Comparison of ENCODE assay signal across 1 cellular context in the genomic region with DNA sequence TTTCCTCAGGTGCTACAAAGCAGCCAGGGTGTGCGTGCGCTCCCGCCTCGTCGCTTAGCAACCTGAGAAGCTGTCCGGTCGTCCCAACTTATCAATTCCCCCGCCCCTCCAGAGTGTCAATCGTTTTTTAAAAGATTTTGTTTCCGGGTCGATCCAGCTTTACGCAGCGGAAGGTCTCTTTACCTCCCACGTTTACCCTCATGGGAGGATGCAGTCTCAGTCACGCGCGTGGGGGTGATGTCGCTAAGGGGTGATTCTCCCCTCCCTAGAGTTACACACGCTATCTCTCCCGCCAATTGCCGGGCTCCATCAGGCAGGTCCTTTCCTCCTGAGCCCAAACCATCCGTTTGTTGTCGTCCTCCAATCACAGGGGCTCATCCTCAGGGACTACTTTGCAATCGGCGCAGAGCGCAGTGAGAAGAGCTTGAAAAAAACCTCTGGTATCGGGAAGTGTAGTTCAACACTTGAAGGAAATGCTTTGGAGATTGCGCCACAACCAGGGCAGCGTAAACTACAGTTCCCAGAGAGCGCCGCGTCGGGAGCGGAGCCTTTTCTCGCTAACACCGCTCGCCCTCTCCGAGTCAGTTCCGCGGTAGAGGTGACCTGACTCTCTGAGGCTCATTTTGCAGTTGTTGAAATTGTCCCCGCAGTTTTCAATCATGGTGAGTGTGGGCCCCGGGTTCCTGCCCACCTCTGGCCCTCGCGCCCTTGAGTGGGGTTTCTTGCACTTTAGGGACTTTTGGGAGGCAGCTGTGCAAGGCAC.
TF ChIP-seq lines count a peak whose summit lies in the region.

Gene MDH1, plus strand, starts transcription at position 579 of the 763 bp plus-strand sequence. Its CDS starts 81 bp downstream, at position 660.
A gene with protein sequence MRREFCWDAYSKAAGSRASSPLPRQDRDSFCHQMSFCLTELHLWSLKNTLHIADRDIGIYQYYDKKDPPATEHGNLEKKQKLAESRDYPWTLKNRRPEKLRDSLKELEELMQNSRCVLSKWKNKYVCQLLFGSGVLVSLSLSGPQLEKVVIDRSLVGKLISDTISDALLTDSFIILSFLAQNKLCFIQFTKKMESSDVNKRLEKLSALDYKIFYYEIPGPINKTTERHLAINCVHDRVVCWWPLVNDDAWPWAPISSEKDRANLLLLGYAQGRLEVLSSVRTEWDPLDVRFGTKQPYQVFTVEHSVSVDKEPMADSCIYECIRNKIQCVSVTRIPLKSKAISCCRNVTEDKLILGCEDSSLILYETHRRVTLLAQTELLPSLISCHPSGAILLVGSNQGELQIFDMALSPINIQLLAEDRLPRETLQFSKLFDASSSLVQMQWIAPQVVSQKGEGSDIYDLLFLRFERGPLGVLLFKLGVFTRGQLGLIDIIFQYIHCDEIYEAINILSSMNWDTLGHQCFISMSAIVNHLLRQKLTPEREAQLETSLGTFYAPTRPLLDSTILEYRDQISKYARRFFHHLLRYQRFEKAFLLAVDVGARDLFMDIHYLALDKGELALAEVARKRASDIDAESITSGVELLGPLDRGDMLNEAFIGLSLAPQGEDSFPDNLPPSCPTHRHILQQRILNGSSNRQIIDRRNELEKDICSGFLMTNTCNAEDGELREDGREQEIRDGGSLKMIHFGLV (minus strand): TSS at position 93 of the 763 bp plus-strand sequence. CDS start 206 bp downstream, outside the sequence.

TF ChIP-seq in K562, 482 proteins besides CTCF, POLR2A, EP300 and RAD21 (continued from another document and continues in another):
- TF ChIP-seq, protein P1, sequence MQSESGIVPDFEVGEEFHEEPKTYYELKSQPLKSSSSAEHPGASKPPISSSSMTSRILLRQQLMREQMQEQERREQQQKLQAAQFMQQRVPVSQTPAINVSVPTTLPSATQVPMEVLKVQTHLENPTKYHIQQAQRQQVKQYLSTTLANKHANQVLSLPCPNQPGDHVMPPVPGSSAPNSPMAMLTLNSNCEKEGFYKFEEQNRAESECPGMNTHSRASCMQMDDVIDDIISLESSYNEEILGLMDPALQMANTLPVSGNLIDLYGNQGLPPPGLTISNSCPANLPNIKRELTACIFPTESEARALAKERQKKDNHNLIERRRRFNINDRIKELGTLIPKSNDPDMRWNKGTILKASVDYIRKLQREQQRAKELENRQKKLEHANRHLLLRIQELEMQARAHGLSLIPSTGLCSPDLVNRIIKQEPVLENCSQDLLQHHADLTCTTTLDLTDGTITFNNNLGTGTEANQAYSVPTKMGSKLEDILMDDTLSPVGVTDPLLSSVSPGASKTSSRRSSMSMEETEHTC (IDR thresholded peaks at IDR 0.05), result peak; percentile 70; the same call in 1 of the 2 replicates
- no peak; the same call in 1 of the 2 replicates for TF ChIP-seq PTTG1 (tag; IDR thresholded peaks at IDR 0.05; ENCODE audit: low read depth)
- no peak for TF ChIP-seq KAT2B (IDR thresholded peaks at IDR 0.05; ENCODE audit: low read depth, low read length)
- TF ChIP-seq, protein P2, sequence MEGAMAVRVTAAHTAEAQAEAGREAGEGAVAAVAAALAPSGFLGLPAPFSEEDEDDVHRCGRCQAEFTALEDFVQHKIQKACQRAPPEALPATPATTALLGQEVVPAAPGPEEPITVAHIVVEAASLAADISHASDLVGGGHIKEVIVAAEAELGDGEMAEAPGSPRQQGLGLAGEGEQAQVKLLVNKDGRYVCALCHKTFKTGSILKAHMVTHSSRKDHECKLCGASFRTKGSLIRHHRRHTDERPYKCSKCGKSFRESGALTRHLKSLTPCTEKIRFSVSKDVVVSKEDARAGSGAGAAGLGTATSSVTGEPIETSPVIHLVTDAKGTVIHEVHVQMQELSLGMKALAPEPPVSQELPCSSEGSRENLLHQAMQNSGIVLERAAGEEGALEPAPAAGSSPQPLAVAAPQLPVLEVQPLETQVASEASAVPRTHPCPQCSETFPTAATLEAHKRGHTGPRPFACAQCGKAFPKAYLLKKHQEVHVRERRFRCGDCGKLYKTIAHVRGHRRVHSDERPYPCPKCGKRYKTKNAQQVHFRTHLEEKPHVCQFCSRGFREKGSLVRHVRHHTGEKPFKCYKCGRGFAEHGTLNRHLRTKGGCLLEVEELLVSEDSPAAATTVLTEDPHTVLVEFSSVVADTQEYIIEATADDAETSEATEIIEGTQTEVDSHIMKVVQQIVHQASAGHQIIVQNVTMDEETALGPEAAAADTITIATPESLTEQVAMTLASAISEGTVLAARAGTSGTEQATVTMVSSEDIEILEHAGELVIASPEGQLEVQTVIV (CRISPR knock-in tag; IDR thresholded peaks at IDR 0.05; ENCODE audit: borderline replicate concordance), result no peak
- TF ChIP-seq JUND (IDR thresholded peaks at IDR 0.05; ENCODE audit: borderline replicate concordance, low read depth, low read length), result peak; percentile 13
- peak; percentile 46; the same call in 1 of the 3 replicates for TF ChIP-seq JUND (tag; IDR thresholded peaks at IDR 0.05; ENCODE audit: borderline replicate concordance, low read depth, low read length)
- TF ChIP-seq SREBF2 (CRISPR knock-in tag; IDR thresholded peaks at IDR 0.05), result no peak
- peak; percentile 81; the same call in 1 of the 2 replicates for TF ChIP-seq BCL6 (CRISPR knock-in tag; IDR thresholded peaks at IDR 0.05)
- no peak for TF ChIP-seq HNRNPL (IDR thresholded peaks at IDR 0.05; ENCODE audit: low read depth, low read length)
- no peak for TF ChIP-seq FOXO4 (CRISPR knock-in tag; IDR thresholded peaks at IDR 0.05)
- TF ChIP-seq SIX5 (IDR thresholded peaks at IDR 0.05; ENCODE audit: borderline replicate concordance in 1 of 2, insufficient read depth in 1 of 2, low read depth in 1 of 2, low read length in 2 of 2), result peak; percentile 97 to 99
- no peak for TF ChIP-seq ZSCAN29 (IDR thresholded peaks at IDR 0.05)
- peak; percentile 49 for TF ChIP-seq SAP30 (IDR thresholded peaks at IDR 0.05; ENCODE audit: borderline replicate concordance, insufficient read depth, low read depth, low read length, poor library complexity, severe bottlenecking)
- TF ChIP-seq TCF7 (IDR thresholded peaks at IDR 0.05; ENCODE audit: borderline replicate concordance), result no peak
- TF ChIP-seq CEBPG (CRISPR knock-in tag; IDR thresholded peaks at IDR 0.05), result peak; percentile 93
- peak; percentile 95 to 96 for TF ChIP-seq CEBPG (tag; conservative IDR thresholded peaks at IDR 0.05 in 1 of 2, IDR thresholded peaks at IDR 0.05 in 1 of 2)
- TF ChIP-seq CCAR2 (IDR thresholded peaks at IDR 0.05; ENCODE audit: low read depth, low read length), result no peak
- TF ChIP-seq THRB (CRISPR knock-in tag; conservative IDR thresholded peaks at IDR 0.05), result no peak
- peak; percentile 76 for TF ChIP-seq SMAD4 (CRISPR knock-in tag; conservative IDR thresholded peaks at IDR 0.05)
- TF ChIP-seq, protein P3, sequence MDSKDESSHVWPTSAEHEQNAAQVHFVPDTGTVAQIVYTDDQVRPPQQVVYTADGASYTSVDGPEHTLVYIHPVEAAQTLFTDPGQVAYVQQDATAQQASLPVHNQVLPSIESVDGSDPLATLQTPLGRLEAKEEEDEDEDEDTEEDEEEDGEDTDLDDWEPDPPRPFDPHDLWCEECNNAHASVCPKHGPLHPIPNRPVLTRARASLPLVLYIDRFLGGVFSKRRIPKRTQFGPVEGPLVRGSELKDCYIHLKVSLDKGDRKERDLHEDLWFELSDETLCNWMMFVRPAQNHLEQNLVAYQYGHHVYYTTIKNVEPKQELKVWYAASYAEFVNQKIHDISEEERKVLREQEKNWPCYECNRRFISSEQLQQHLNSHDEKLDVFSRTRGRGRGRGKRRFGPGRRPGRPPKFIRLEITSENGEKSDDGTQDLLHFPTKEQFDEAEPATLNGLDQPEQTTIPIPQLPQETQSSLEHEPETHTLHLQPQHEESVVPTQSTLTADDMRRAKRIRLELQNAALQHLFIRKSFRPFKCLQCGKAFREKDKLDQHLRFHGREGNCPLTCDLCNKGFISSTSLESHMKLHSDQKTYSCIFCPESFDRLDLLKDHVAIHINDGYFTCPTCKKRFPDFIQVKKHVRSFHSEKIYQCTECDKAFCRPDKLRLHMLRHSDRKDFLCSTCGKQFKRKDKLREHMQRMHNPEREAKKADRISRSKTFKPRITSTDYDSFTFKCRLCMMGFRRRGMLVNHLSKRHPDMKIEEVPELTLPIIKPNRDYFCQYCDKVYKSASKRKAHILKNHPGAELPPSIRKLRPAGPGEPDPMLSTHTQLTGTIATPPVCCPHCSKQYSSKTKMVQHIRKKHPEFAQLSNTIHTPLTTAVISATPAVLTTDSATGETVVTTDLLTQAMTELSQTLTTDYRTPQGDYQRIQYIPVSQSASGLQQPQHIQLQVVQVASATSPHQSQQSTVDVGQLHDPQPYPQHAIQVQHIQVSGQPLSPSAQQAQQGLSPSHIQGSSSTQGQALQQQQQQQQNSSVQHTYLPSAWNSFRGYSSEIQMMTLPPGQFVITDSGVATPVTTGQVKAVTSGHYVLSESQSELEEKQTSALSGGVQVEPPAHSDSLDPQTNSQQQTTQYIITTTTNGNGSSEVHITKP (IDR thresholded peaks at IDR 0.05; ENCODE audit: partially characterized antibody), result peak; percentile 71
- peak; percentile 22; the same call in 1 of the 2 replicates for TF ChIP-seq NFIC (IDR thresholded peaks at IDR 0.05)
- TF ChIP-seq ARID2 (IDR thresholded peaks at IDR 0.05), result no peak
- 0 out of 2 replicates have a peak, but pooled peaks have one; percentile 55 for TF ChIP-seq ZNF41 (CRISPR knock-in tag; conservative IDR thresholded peaks at IDR 0.05)
- TF ChIP-seq BRF1 (IDR thresholded peaks at IDR 0.05; ENCODE audit: borderline replicate concordance, extremely low read depth, insufficient read length), result no peak
- TF ChIP-seq, protein P4, sequence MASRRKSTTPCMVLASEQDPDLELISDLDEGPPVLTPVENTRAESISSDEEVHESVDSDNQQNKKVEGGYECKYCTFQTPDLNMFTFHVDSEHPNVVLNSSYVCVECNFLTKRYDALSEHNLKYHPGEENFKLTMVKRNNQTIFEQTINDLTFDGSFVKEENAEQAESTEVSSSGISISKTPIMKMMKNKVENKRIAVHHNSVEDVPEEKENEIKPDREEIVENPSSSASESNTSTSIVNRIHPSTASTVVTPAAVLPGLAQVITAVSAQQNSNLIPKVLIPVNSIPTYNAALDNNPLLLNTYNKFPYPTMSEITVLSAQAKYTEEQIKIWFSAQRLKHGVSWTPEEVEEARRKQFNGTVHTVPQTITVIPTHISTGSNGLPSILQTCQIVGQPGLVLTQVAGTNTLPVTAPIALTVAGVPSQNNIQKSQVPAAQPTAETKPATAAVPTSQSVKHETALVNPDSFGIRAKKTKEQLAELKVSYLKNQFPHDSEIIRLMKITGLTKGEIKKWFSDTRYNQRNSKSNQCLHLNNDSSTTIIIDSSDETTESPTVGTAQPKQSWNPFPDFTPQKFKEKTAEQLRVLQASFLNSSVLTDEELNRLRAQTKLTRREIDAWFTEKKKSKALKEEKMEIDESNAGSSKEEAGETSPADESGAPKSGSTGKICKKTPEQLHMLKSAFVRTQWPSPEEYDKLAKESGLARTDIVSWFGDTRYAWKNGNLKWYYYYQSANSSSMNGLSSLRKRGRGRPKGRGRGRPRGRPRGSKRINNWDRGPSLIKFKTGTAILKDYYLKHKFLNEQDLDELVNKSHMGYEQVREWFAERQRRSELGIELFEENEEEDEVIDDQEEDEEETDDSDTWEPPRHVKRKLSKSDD (conservative IDR thresholded peaks at IDR 0.05; ENCODE audit: low read length), result peak; percentile 40; the same call in 1 of the 2 replicates
- TF ChIP-seq RHOXF2B (CRISPR knock-in tag; conservative IDR thresholded peaks at IDR 0.05), result no peak
- TF ChIP-seq ATF1 (CRISPR knock-in tag; IDR thresholded peaks at IDR 0.05), result peak; percentile 63
- TF ChIP-seq ATF1 (tag; IDR thresholded peaks at IDR 0.05), result peak; percentile 96
- TF ChIP-seq NCOA1 (IDR thresholded peaks at IDR 0.05; ENCODE audit: low read depth), result peak; percentile 92
- TF ChIP-seq ZNF324 (CRISPR knock-in tag; IDR thresholded peaks at IDR 0.05), result no peak
- TF ChIP-seq PCBP2 (IDR thresholded peaks at IDR 0.05; ENCODE audit: low read depth, low read length, poor library complexity, severe bottlenecking), result no peak
- TF ChIP-seq RFX7 (CRISPR knock-in tag; IDR thresholded peaks at IDR 0.05), result no peak
- TF ChIP-seq MXD1 (CRISPR knock-in tag; IDR thresholded peaks at IDR 0.05; ENCODE audit: borderline replicate concordance, poor library complexity, severe bottlenecking), result no peak
- peak; percentile 82 for TF ChIP-seq ZEB2 (IDR thresholded peaks at IDR 0.05)
- no peak for TF ChIP-seq ZNF174 (CRISPR knock-in tag; IDR thresholded peaks at IDR 0.05)
- peak; percentile 61 to 69 for TF ChIP-seq NRF1 (conservative IDR thresholded peaks at IDR 0.05 in 1 of 2, IDR thresholded peaks at IDR 0.05 in 1 of 2)
- TF ChIP-seq, protein P5, sequence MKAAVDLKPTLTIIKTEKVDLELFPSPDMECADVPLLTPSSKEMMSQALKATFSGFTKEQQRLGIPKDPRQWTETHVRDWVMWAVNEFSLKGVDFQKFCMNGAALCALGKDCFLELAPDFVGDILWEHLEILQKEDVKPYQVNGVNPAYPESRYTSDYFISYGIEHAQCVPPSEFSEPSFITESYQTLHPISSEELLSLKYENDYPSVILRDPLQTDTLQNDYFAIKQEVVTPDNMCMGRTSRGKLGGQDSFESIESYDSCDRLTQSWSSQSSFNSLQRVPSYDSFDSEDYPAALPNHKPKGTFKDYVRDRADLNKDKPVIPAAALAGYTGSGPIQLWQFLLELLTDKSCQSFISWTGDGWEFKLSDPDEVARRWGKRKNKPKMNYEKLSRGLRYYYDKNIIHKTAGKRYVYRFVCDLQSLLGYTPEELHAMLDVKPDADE (conservative IDR thresholded peaks at IDR 0.05; ENCODE audit: control insufficient read depth, low read depth, low read length), result peak; percentile 98
- no peak for TF ChIP-seq WHSC1 (IDR thresholded peaks at IDR 0.05; ENCODE audit: low read length)
- TF ChIP-seq ZNF140 (CRISPR knock-in tag; IDR thresholded peaks at IDR 0.05), result no peak
